22 cellular contexts compared by ENCODE assay signal in the genomic region with DNA sequence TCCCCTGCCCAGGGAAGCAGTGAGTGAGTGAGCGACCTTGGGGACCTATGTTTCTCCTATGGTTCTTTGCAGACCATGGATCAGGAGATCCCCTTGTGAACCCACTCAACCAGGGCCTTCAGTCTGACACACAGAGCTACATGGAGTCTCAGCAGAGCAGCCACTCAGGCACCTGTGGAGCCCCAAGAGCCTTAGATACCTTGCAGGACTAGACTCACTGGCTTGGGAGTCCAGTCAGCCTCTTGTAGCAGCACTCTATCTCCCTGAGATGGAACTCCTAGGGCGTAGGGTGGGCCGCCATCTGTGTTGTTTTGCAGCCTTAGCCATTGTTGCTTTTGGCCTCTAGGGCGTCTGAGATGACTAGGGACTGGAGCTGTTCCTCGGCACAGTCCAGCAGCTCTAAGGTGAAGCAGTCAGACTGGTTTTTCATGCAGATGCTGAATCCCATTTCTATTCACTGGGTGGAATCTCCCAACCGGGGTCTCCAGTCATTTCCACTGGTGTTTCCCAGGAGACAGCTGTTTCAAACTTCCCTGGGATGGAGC.
"Had no signal": no experiment of that assay in that cellular context is flagged by ENCODE, and none has a peak within 500 bp of the region (broad histone marks: within the 10 kb centered on the region; RNA-seq: fewer than 3 reads in every experiment).

No MANE protein-coding gene starts in this region.

- H3K79me2 ChIP-seq: hepatocyte, parathyroid adenoma had no signal

- H3K27ac ChIP-seq: dorsolateral prefrontal cortex, epithelial cell of prostate, gastroesophageal sphincter, heart left ventricle, hepatocyte, left lung, neural progenitor cell, parathyroid adenoma, prostate gland, sigmoid colon had no signal

- H3K36me3 ChIP-seq: gastroesophageal sphincter, heart left ventricle, left lung, neural progenitor cell, prostate gland, sigmoid colon had no signal

- H2AFZ ChIP-seq: hepatocyte, neural progenitor cell, parathyroid adenoma had no signal

- H3K27me3 ChIP-seq: gastroesophageal sphincter, heart left ventricle, hepatocyte, left lung, neural progenitor cell, sigmoid colon had no signal

- H3K4me3 ChIP-seq: dorsolateral prefrontal cortex, gastroesophageal sphincter, heart left ventricle, hepatocyte, left lung, mucosa of descending colon, neural progenitor cell, prostate gland, sigmoid colon had no signal

- H3K9ac ChIP-seq: neural progenitor cell, parathyroid adenoma had no signal

- H3K4me1 ChIP-seq: gastroesophageal sphincter, left lung, neural progenitor cell, parathyroid adenoma, prostate gland, sigmoid colon had no signal

- H3K4me2 ChIP-seq: hepatocyte, neural progenitor cell had no signal

- DNase-seq: dorsolateral prefrontal cortex; effector CD4-positive, alpha-beta T cell; foreskin fibroblast; heart left ventricle; kidney; left lung; mesenchymal stem cell; mucosa of descending colon; naive B cell; right cardiac atrium; sigmoid colon; stimulated activated CD4-positive, alpha-beta T cell treated with anti-CD3 and anti-CD28 coated beads, Interleukin-2, amount 100 ng/mL, for 24 hours; stimulated activated CD4-positive, alpha-beta T cell treated with anti-CD3 and anti-CD28 coated beads, Interleukin-4, amount 100 ng/mL, for 24 hours had no signal

- ATAC-seq: esophagus mucosa; gastroesophageal sphincter; heart left ventricle; left lung; mucosa of descending colon; natural killer cell treated with Interleukin-12 subunit alpha and Interleukin-12 subunit beta and Interleukin-15 and Interleukin-18, amount 100 ng/mL, for 72 hours; right cardiac atrium; stimulated activated memory B cell treated with anti-CD40 and anti-IgM and Interleukin-4, amounts not matched to agents 10 μg/mL and 1 μg/mL and 100 μg/mL, for 72 hours had no signal

- H3K9me3 ChIP-seq: gastroesophageal sphincter, left lung, mucosa of descending colon, prostate gland, sigmoid colon had no signal
